1 cellular context compared by ENCODE assay signal in genomic region chr6:149855040-149855654, GRCh38.
TF ChIP-seq lines count a peak whose summit lies in the region.

No MANE protein-coding gene starts in this region.

TF ChIP-seq in GM23338, 12 proteins besides CTCF, POLR2A, EP300 and RAD21 (continued from another document):
- TF ChIP-seq ETS1 (IDR thresholded peaks at IDR 0.05) = no peak
- TF ChIP-seq ZNF114 (CRISPR knock-in tag; IDR thresholded peaks at IDR 0.05) = no peak
- TF ChIP-seq ZNF331 (CRISPR knock-in tag; IDR thresholded peaks at IDR 0.05; ENCODE audit: low read depth) = no peak
- TF ChIP-seq EZH2phosphoT487 (IDR thresholded peaks at IDR 0.05; ENCODE audit: unreplicated experiment) = no peak
- no peak for TF ChIP-seq CREB1 (CRISPR knock-in tag; IDR thresholded peaks at IDR 0.05; ENCODE audit: low read depth)
- TF ChIP-seq STAT1 (IDR thresholded peaks at IDR 0.05; ENCODE audit: unreplicated experiment) = no peak
- no peak for TF ChIP-seq ZNF462 (CRISPR knock-in tag; IDR thresholded peaks at IDR 0.05)
- TF ChIP-seq POLR2AphosphoS5 (IDR thresholded peaks at IDR 0.05; ENCODE audit: low read depth) = no peak
- TF ChIP-seq NANOG (IDR thresholded peaks at IDR 0.05; ENCODE audit: borderline replicate concordance) = no peak
